Comparison of ENCODE assay signal across 21 cellular contexts in genomic region chr5:98016771-98017170, GRCh38.
"Had no signal": no experiment of that assay in that cellular context is flagged by ENCODE, and none has a peak within 500 bp of the region (broad histone marks: within the 10 kb centered on the region; RNA-seq: fewer than 3 reads in every experiment).

No MANE protein-coding gene starts in this region.

- H3K4me1 ChIP-seq: colonic mucosa, gastrocnemius medialis, heart left ventricle, lower lobe of right lung, pancreas had no signal

- H3K27ac Mint-ChIP-seq: activated CD8-positive, alpha-beta memory T cell treated with anti-CD3 and anti-CD28 coated beads, Interleukin-2, amount 10 ng/mL, durations not matched to agents 7 days and 5 days; activated naive CD4-positive, alpha-beta T cell treated with anti-CD3 and anti-CD28 coated beads for 36 hours; activated naive CD8-positive, alpha-beta T cell treated with anti-CD3 and anti-CD28 coated beads, Interleukin-2, amount 50 U/mL, for 24 hours; activated T-helper 2 cell treated with anti-CD3 and anti-CD28 coated beads, Interferon-gamma antibody, Interleukin-2, Interleukin-4, amounts not matched to agents 10 μg/mL and 5 μg/mL and 100 μg/mL, durations not matched to agents 14 hours and 24 hours and 36 hours; immature natural killer cell; mesothelial cell of epicardium had no signal

- DNase-seq: activated CD4-positive, alpha-beta T cell treated with anti-CD3 and anti-CD28 coated beads, Interleukin-2, amount 50 U/mL, for 4 hours; activated CD4-positive, CD25-positive, alpha-beta regulatory T cell treated with anti-CD3 and anti-CD28 coated beads, Interleukin-2, amount 50 U/mL, for 72 hours; activated CD8-positive, alpha-beta memory T cell treated with anti-CD3 and anti-CD28 coated beads, Interleukin-2, amount 10 ng/mL, durations not matched to agents 7 days and 5 days; activated naive CD4-positive, alpha-beta T cell treated with anti-CD3 and anti-CD28 coated beads for 36 hours; activated naive CD8-positive, alpha-beta T cell treated with anti-CD3 and anti-CD28 coated beads, Interleukin-2, amount 50 U/mL, for 24 hours; activated T-cell treated with anti-CD3 and anti-CD28 coated beads, Interleukin-2, amount 50 U/mL, for 1 hour; colonic mucosa; gastrocnemius medialis; heart left ventricle; immature natural killer cell; left colon; lower lobe of right lung; pancreas; stimulated activated CD4-positive, alpha-beta T cell treated with anti-CD3 and anti-CD28 coated beads, Interleukin-1b, Interleukin-23, amount 100 ng/mL, for 48 hours; T-helper 1 cell; T1000 had no signal

- H3K27ac ChIP-seq: cardiac muscle cell, colonic mucosa, esophagus muscularis mucosa, gastrocnemius medialis, heart left ventricle, lower lobe of right lung, pancreas had no signal

- H3K27me3 ChIP-seq: cardiac muscle cell, colonic mucosa, esophagus muscularis mucosa, gastrocnemius medialis, heart left ventricle, pancreas had no signal

- H3K4me1 Mint-ChIP-seq: activated CD8-positive, alpha-beta memory T cell treated with anti-CD3 and anti-CD28 coated beads, Interleukin-2, amount 10 ng/mL, durations not matched to agents 7 days and 5 days; activated naive CD8-positive, alpha-beta T cell treated with anti-CD3 and anti-CD28 coated beads, Interleukin-2, amount 50 U/mL, for 24 hours; immature natural killer cell; mesothelial cell of epicardium had no signal

- H3K4me3 ChIP-seq: cardiac muscle cell, colonic mucosa, esophagus muscularis mucosa, gastrocnemius medialis, heart left ventricle, lower lobe of right lung, pancreas had no signal

- H3K36me3 Mint-ChIP-seq: activated CD8-positive, alpha-beta memory T cell treated with anti-CD3 and anti-CD28 coated beads, Interleukin-2, amount 10 ng/mL, durations not matched to agents 7 days and 5 days; immature natural killer cell; mesothelial cell of epicardium had no signal

- H3K36me3 ChIP-seq: cardiac muscle cell, colonic mucosa, esophagus muscularis mucosa, gastrocnemius medialis, heart left ventricle, lower lobe of right lung, pancreas had no signal

- H3K27me3 Mint-ChIP-seq: activated CD8-positive, alpha-beta memory T cell treated with anti-CD3 and anti-CD28 coated beads, Interleukin-2, amount 10 ng/mL, durations not matched to agents 7 days and 5 days; activated naive CD8-positive, alpha-beta T cell treated with anti-CD3 and anti-CD28 coated beads, Interleukin-2, amount 50 U/mL, for 24 hours had no signal

- ATAC-seq: activated CD8-positive, alpha-beta memory T cell treated with anti-CD3 and anti-CD28 coated beads, Interleukin-2, amount 10 ng/mL, durations not matched to agents 7 days and 5 days; activated naive CD8-positive, alpha-beta T cell treated with anti-CD3 and anti-CD28 coated beads, Interleukin-2, amount 50 U/mL, for 24 hours; gastrocnemius medialis; heart left ventricle; left colon; lower lobe of right lung; pancreas; sciatic nerve had no signal

- H3K4me3 Mint-ChIP-seq: activated CD8-positive, alpha-beta memory T cell treated with anti-CD3 and anti-CD28 coated beads, Interleukin-2, amount 10 ng/mL, durations not matched to agents 7 days and 5 days; activated naive CD4-positive, alpha-beta T cell treated with anti-CD3 and anti-CD28 coated beads for 36 hours; activated naive CD8-positive, alpha-beta T cell treated with anti-CD3 and anti-CD28 coated beads, Interleukin-2, amount 50 U/mL, for 24 hours; immature natural killer cell; mesothelial cell of epicardium had no signal

- H3K9me3 Mint-ChIP-seq: activated naive CD4-positive, alpha-beta T cell treated with anti-CD3 and anti-CD28 coated beads for 36 hours; activated naive CD8-positive, alpha-beta T cell treated with anti-CD3 and anti-CD28 coated beads, Interleukin-2, amount 50 U/mL, for 24 hours; activated T-helper 2 cell treated with anti-CD3 and anti-CD28 coated beads, Interferon-gamma antibody, Interleukin-2, Interleukin-4, amounts not matched to agents 10 μg/mL and 5 μg/mL and 100 μg/mL, durations not matched to agents 14 hours and 24 hours and 36 hours; mesothelial cell of epicardium had no signal
